In the genomic region with DNA sequence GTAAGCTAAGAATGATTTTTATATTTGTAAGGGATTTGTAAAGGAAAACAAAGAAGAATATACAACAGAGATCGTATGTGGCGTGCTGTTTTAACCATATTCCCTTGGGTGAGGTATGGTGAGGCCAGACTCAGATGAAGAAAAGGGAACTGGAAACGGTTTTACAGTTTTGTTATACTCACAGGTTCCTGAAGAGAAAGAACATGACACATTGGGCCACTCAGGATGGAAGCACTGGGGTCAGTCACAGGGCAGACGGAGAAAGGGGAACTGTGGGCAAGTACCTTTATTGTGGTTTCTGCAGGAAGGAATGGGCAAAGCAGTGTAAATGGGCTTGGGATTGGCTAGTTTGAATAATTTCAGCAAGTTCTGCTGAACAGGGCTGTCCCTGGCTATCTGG, we compare ENCODE assay signal across 8 cellular contexts.
DNase-seq lines count a peak whose midpoint lies in the region; ATAC-seq and TF ChIP-seq lines count a peak whose summit lies in the region.

No MANE protein-coding gene starts in this region.

- no peak for TF ChIP-seq POLR2A in esophagus squamous epithelium (IDR thresholded peaks at IDR 0.05)

- DNase-seq in AML-193 (lab: John Stamatoyannopoulos, UW) (peak; percentile 95), NOMO-1 (lab: John Stamatoyannopoulos, UW; ENCODE audit: unreplicated experiment in 2 of 2) (peak; percentile 94 to 98), DMS114 treated with DMSO at 0.1 percent for 48 hours (lab: John Stamatoyannopoulos, UW; ENCODE audit: unreplicated experiment) (no peak), esophagus squamous epithelium (lab: John Stamatoyannopoulos, UW) (no peak), NCI-H524 treated with DMSO at 0.1 percent for 48 hours (lab: John Stamatoyannopoulos, UW) (no peak), cerebellar cortex (ENCODE audit: low spot score) (no peak)

- H3K27me3 ChIP-seq in esophagus squamous epithelium = no peaks in the 10 kb centered on the region

- no peaks in the 10 kb centered on the region for H3K36me3 ChIP-seq in esophagus squamous epithelium

- no peak overlapping the region for H3K27ac ChIP-seq in esophagus squamous epithelium

- H3K9me3 ChIP-seq in esophagus squamous epithelium = no peaks in the 10 kb centered on the region

- H3K4me3 ChIP-seq in esophagus squamous epithelium = no peak overlapping the region

- TF ChIP-seq CTCF in esophagus squamous epithelium (IDR thresholded peaks at IDR 0.05) = no peak

- no peaks in the 10 kb centered on the region for H3K4me1 ChIP-seq in esophagus squamous epithelium

- ATAC-seq in GM19395 (IDR thresholded peaks at IDR 0.05; ENCODE audit: unreplicated experiment) (peak; percentile 93), HG03025 (IDR thresholded peaks at IDR 0.05; ENCODE audit: low FRiP score, unreplicated experiment) (peak; percentile 85)

- WGBS in esophagus squamous epithelium, 2 donors = 45 to 64% methylated on average over 4 of the region's 4 CpGs

- intact Hi-C loops in esophagus squamous epithelium (cut with DNase I) = no loop called here

Comparison
In these comparisons a context has a peak if more than half of its experiments do, and no peak if none do; other contexts are left out.
1. DNase-seq: peak in AML-193 (2 of 2) and NOMO-1 (2 of 2); none in DMS114 treated with DMSO at 0.1 percent for 48 hours (single experiment), esophagus squamous epithelium (single experiment), NCI-H524 treated with DMSO at 0.1 percent for 48 hours (single experiment) and cerebellar cortex (single experiment).